Comparison of ENCODE assay signal across 1 cellular context in the genomic region with DNA sequence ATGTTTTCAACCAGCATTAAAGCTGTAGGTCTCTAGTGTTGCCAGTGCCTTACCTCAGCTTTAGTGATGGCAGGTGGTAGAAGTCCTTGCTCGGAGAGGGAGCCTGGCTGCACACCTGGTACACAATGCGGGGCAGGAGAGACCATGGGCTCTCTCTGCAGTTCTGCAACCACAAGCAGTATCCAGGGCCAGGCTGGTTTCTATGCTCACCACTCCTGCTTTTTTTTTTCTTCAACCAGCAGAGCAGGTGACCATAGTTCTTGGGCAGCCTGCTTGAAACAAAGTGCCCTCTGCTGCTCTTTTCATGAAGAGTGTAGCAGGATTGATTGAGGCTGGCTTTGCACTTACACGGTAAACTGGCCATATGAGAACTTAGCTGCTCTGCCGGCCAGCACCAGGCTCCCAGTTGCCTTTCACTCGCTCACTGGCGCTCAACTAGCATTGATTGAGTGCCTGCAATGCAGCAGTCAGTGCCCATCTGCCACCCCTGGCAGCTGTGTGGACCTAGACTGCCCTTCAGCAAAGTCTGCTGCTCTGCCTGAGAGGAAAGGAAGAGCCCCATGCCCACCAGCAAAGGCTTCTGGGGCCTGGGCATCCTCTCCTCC.
TF ChIP-seq lines count a peak whose summit lies in the region.

No MANE protein-coding gene starts in this region.

TF ChIP-seq in HepG2, 621 proteins besides CTCF, POLR2A, EP300 and RAD21:
- no peak for TF ChIP-seq FIP1L1 (IDR thresholded peaks at IDR 0.05; ENCODE audit: borderline replicate concordance, insufficient read depth, low read depth, low read length)
- TF ChIP-seq, protein P1, sequence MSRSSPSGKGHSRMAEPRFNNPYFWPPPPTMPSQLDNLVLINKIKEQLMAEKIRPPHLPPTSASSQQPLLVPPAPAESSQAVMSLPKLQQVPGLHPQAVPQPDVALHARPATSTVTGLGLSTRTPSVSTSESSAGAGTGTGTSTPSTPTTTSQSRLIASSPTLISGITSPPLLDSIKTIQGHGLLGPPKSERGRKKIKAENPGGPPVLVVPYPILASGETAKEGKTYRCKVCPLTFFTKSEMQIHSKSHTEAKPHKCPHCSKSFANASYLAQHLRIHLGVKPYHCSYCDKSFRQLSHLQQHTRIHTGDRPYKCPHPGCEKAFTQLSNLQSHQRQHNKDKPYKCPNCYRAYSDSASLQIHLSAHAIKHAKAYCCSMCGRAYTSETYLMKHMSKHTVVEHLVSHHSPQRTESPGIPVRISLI (CRISPR knock-in tag; IDR thresholded peaks at IDR 0.05; ENCODE audit: borderline replicate concordance) = peak; percentile 34; the same call in 1 of the 2 replicates
TF ChIP-seq in HepG2: peak in this region for 1.
